ENCODE assay signal across 30 cellular contexts in the genomic region with DNA sequence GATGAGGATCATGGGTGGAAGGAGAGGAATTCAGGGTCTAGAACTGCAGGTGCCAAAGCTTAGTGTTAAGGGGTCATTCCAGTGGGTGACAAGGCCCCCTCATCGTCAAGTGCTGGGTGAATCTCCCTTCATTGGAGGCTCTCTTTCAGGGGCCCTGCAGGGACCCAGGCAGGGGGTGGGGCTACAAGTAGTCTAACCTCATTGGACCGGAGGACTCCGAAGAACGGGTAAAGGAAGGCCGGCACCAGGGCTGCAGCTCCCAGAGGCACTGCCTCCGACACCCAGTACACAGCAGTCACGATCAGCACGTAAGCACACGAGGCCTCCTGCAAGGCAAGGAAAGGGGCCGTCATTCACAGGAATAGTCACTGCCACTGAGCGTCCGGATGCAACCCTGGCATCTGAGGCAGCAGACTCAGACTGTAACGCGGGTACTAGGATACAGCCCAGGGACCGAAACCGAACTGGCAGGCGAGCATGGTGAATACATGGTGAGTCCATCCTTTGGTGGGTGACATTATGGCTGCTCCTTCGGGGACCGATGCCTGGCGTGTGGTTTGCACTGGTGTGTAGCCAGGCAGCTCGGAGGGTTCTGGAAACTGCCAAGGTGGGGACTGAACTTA. TPM values are rescaled to one million over a fixed set of nuclear protein-coding genes. Genes with fewer than 3 reads are reported as not detected.
"Had no signal": no experiment of that assay in that cellular context is flagged by ENCODE, and none has a peak within 500 bp of the region (broad histone marks: within the 10 kb centered on the region; RNA-seq: fewer than 3 reads in every experiment).

No MANE protein-coding gene starts in this region.

- H3K9me3 ChIP-seq: colonic mucosa, gastrocnemius medialis, mucosa of descending colon, neutrophil, right lobe of liver, transverse colon had no signal

- H3K27ac Mint-ChIP-seq: dendritic cell treated with granulocyte-macrophage colony-stimulating factor and Interleukin-4, amounts not matched to agents 40 ng/mL and 50 ng/mL, for 4 days; endodermal cell; memory B cell; mesothelial cell of epicardium; naive thymus-derived CD4-positive, alpha-beta T cell; nephron; progenitor cell of endocrine pancreas; stimulated activated naive B cell treated with anti-CD40 and anti-IgM and Interleukin-4, amounts not matched to agents 10 μg/mL and 1 μg/mL and 100 μg/mL, for 72 hours; stimulated activated naive CD8-positive, alpha-beta T cell treated with anti-CD3 and anti-CD28 coated beads, Interleukin-15, Interleukin-2, amounts not matched to agents 100 ng/mL and 50 ng/mL, for 24 hours had no signal

- ATAC-seq: esophagus mucosa; gastrocnemius medialis; left lobe of liver; mucosa of descending colon; naive thymus-derived CD4-positive, alpha-beta T cell; right lobe of liver; stimulated activated naive B cell treated with anti-CD40 and anti-IgM and Interleukin-4, amounts not matched to agents 10 μg/mL and 1 μg/mL and 100 μg/mL, for 72 hours had no signal

- DNase-seq: colonic mucosa; effector CD8-positive, alpha-beta T cell; endodermal cell; foreskin fibroblast; gastrocnemius medialis; head of caudate nucleus; mucosa of descending colon; naive thymus-derived CD4-positive, alpha-beta T cell; right lobe of liver; small intestine; stimulated activated CD4-positive, alpha-beta T cell treated with anti-CD3 and anti-CD28 coated beads, Interleukin-15, amount 100 ng/mL, for 24 hours; stimulated activated CD4-positive, alpha-beta T cell treated with anti-CD3 and anti-CD28 coated beads, Interleukin-2, amount 100 ng/mL, for 48 hours; stimulated activated naive B cell treated with anti-CD40 and anti-IgM and Interleukin-4, amounts not matched to agents 10 μg/mL and 1 μg/mL and 100 μg/mL, for 72 hours; transverse colon had no signal

- H3K79me2 ChIP-seq: parathyroid adenoma had no signal

- H3K36me3 Mint-ChIP-seq: memory B cell; mesothelial cell of epicardium; naive thymus-derived CD4-positive, alpha-beta T cell; stimulated activated naive B cell treated with anti-CD40 and anti-IgM and Interleukin-4, amounts not matched to agents 10 μg/mL and 1 μg/mL and 100 μg/mL, for 72 hours had no signal

- H3K4me3 ChIP-seq: colonic mucosa, gastrocnemius medialis, lung, mucosa of descending colon, right lobe of liver, transverse colon had no signal

- H3K27me3 ChIP-seq: colonic mucosa, gastrocnemius medialis, right lobe of liver, transverse colon had no signal

- H3K9ac ChIP-seq: parathyroid adenoma had no signal

- H3K4me1 ChIP-seq: colonic mucosa, gastrocnemius medialis, parathyroid adenoma, right lobe of liver, transverse colon had no signal

- H3K4me3 Mint-ChIP-seq: dendritic cell treated with granulocyte-macrophage colony-stimulating factor and Interleukin-4, amounts not matched to agents 40 ng/mL and 50 ng/mL, for 4 days; endodermal cell; memory B cell; mesothelial cell of epicardium; naive thymus-derived CD4-positive, alpha-beta T cell; nephron; stimulated activated naive B cell treated with anti-CD40 and anti-IgM and Interleukin-4, amounts not matched to agents 10 μg/mL and 1 μg/mL and 100 μg/mL, for 72 hours; stimulated activated naive CD8-positive, alpha-beta T cell treated with anti-CD3 and anti-CD28 coated beads, Interleukin-15, Interleukin-2, amounts not matched to agents 100 ng/mL and 50 ng/mL, for 24 hours had no signal

- H3K4me1 Mint-ChIP-seq: stimulated activated naive B cell treated with anti-CD40 and anti-IgM and Interleukin-4, amounts not matched to agents 10 μg/mL and 1 μg/mL and 100 μg/mL, for 72 hours had no signal

- H3K27ac ChIP-seq: colonic mucosa, epithelial cell of prostate, gastrocnemius medialis, neutrophil, parathyroid adenoma, right lobe of liver, transverse colon had no signal

- H3K9me3 Mint-ChIP-seq: dendritic cell treated with granulocyte-macrophage colony-stimulating factor and Interleukin-4, amounts not matched to agents 40 ng/mL and 50 ng/mL, for 4 days; endodermal cell; memory B cell; mesothelial cell of epicardium; nephron; stimulated activated naive B cell treated with anti-CD40 and anti-IgM and Interleukin-4, amounts not matched to agents 10 μg/mL and 1 μg/mL and 100 μg/mL, for 72 hours; stimulated activated naive CD8-positive, alpha-beta T cell treated with anti-CD3 and anti-CD28 coated beads, Interleukin-15, Interleukin-2, amounts not matched to agents 100 ng/mL and 50 ng/mL, for 24 hours had no signal

- FAIRE-seq: keratinocyte, small intestine had no signal

- H3K36me3 ChIP-seq: colonic mucosa, gastrocnemius medialis, neutrophil, right lobe of liver, transverse colon had no signal

- H2AFZ ChIP-seq: parathyroid adenoma had no signal

RNA-seq across cellular contexts. Expression of gene SLC13A4, which starts 6.7 kb away (rescaled TPM):
- total RNA-seq: chondrocyte; colonic mucosa; gastrocnemius medialis; glomerular endothelial cell; mesothelial cell of epicardium; mucosa of descending colon; naive thymus-derived CD4-positive, alpha-beta T cell; urinary bladder had no signal

RNA-seq across cellular contexts. Expression of gene FAM180A, which starts 27.3 kb away (rescaled TPM):
- total RNA-seq: endodermal cell; glomerular endothelial cell; mesothelial cell of epicardium; naive thymus-derived CD4-positive, alpha-beta T cell; progenitor cell of endocrine pancreas had no signal
- polyA plus RNA-seq: naive thymus-derived CD4-positive, alpha-beta T cell had no signal
